1 cellular context compared by ENCODE assay signal in genomic region chr6:149648148-149649145, GRCh38.
TF ChIP-seq lines count a peak whose summit lies in the region.

TSS of gene KATNA1 (minus strand) at chr6:149648714. CDS start at chr6:149638547, 10,167 bp downstream.

TF ChIP-seq in HepG2, 621 proteins besides CTCF, POLR2A, EP300 and RAD21 (continued from another document and continues in another):
- TF ChIP-seq ZBTB4 (CRISPR knock-in tag; IDR thresholded peaks at IDR 0.05; ENCODE audit: borderline replicate concordance) (peak; percentile 94; the same call in 1 of the 2 replicates), ZNF430 (CRISPR knock-in tag; IDR thresholded peaks at IDR 0.05) (peak; percentile 100), MATR3 (CRISPR knock-in tag; IDR thresholded peaks at IDR 0.05) (no peak), ZNF136 (CRISPR knock-in tag; IDR thresholded peaks at IDR 0.05; ENCODE audit: low read depth) (peak; percentile 97), ARID2 (CRISPR knock-in tag; IDR thresholded peaks at IDR 0.05; ENCODE audit: borderline replicate concordance) (peak; percentile 99), TARDBP (CRISPR knock-in tag; IDR thresholded peaks at IDR 0.05) (peak; percentile 94), KIAA2018 (CRISPR knock-in tag; IDR thresholded peaks at IDR 0.05; ENCODE audit: borderline replicate concordance) (peak; percentile 99; the same call in 1 of the 2 replicates), DMAP1 (CRISPR knock-in tag; IDR thresholded peaks at IDR 0.05) (peak; percentile 98), ZBTB21 (CRISPR knock-in tag; IDR thresholded peaks at IDR 0.05) (no peak), AKNA (CRISPR knock-in tag; IDR thresholded peaks at IDR 0.05; ENCODE audit: borderline replicate concordance) (peak; percentile 92), GTF3A (CRISPR knock-in tag; conservative IDR thresholded peaks at IDR 0.05) (peak; percentile 82; the same call in 1 of the 2 replicates), AHDC1 (CRISPR knock-in tag; IDR thresholded peaks at IDR 0.05; ENCODE audit: borderline replicate concordance) (peak; percentile 82), THAP11 (CRISPR knock-in tag; IDR thresholded peaks at IDR 0.05) (peak; percentile 92), MTF1 (CRISPR knock-in tag; IDR thresholded peaks at IDR 0.05) (peak; percentile 95; the same call in 1 of the 2 replicates), KAT8 (CRISPR knock-in tag; IDR thresholded peaks at IDR 0.05) (peak; percentile 96), SALL2 (CRISPR knock-in tag; IDR thresholded peaks at IDR 0.05) (no peak; the same call in none of the 2 replicates), TIGD3 (CRISPR knock-in tag; IDR thresholded peaks at IDR 0.05; ENCODE audit: borderline replicate concordance) (peak; percentile 83; the same call in 1 of the 2 replicates), ZEB1 (IDR thresholded peaks at IDR 0.05; ENCODE audit: insufficient replicate concordance, low read depth) (peak; percentile 76), ATM (IDR thresholded peaks at IDR 0.05; ENCODE audit: borderline replicate concordance) (no peak), ZNF572 (CRISPR knock-in tag; IDR thresholded peaks at IDR 0.05) (0 out of 2 replicates have a peak, but pooled peaks have one; percentile 84), ZNF232 (CRISPR knock-in tag; IDR thresholded peaks at IDR 0.05; ENCODE audit: borderline replicate concordance) (peak; percentile 99), ARNTL (CRISPR knock-in tag; IDR thresholded peaks at IDR 0.05) (peak; percentile 90), ZNF576 (CRISPR knock-in tag; IDR thresholded peaks at IDR 0.05) (peak; percentile 83; the same call in 1 of the 2 replicates), ZNF850 (CRISPR knock-in tag; conservative IDR thresholded peaks at IDR 0.05) (no peak), ZFP1 (CRISPR knock-in tag; IDR thresholded peaks at IDR 0.05) (peak; percentile 89), HDAC6 (IDR thresholded peaks at IDR 0.05; ENCODE audit: low read depth, low read length) (no peak), ZMAT3 (CRISPR knock-in tag; conservative IDR thresholded peaks at IDR 0.05) (peak; percentile 97), HNF1B (CRISPR knock-in tag; IDR thresholded peaks at IDR 0.05) (peak; percentile 87; the same call in 1 of the 2 replicates), ZNF749 (CRISPR knock-in tag; IDR thresholded peaks at IDR 0.05; ENCODE audit: borderline replicate concordance) (peak; percentile 99)
